26 cellular contexts compared by ENCODE assay signal in genomic region chr2:160300203-160300602, GRCh38.
DNase-seq lines count a peak whose midpoint lies in the region; ATAC-seq and TF ChIP-seq lines count a peak whose summit lies in the region.
"Had no signal": no experiment of that assay in that cellular context is flagged by ENCODE, and none has a peak within 500 bp of the region (broad histone marks: within the 10 kb centered on the region; RNA-seq: fewer than 3 reads in every experiment).

No MANE protein-coding gene starts in this region.

- POLR2A ChIA-PET in RWPE1 (lab: Yijun Ruan, JAX; ENCODE audit: low non-redundant PET): no interaction called here

- CTCF ChIA-PET in RWPE1 (lab: Yijun Ruan, JAX): no interaction called here

- DNase-seq in activated T-cell treated with anti-CD3 and anti-CD28 coated beads, Interleukin-2, amount 50 U/mL, for 72 hours: no peak
- no peak for DNase-seq in activated T-cell treated with anti-CD3 and anti-CD28 coated beads, Interleukin-2, amount 50 U/mL, for 4 hours
- DNase-seq in HFFc6 (no peak), immature natural killer cell (no peak), hepatic stellate cell (ENCODE audit: low spot score) (no peak), nucleus accumbens (lab: John Stamatoyannopoulos, UW) (no peak), RWPE1 (ENCODE audit: low spot score) (no peak)
- DNase-seq in activated T-helper 2 cell treated with anti-CD3 and anti-CD28 coated beads, Interferon-gamma antibody, Interleukin-2, Interleukin-4, amounts not matched to agents 10 μg/mL and 5 μg/mL and 100 μg/mL, durations not matched to agents 14 hours and 24 hours and 36 hours (ENCODE audit: low spot score): no peak
- DNase-seq: activated CD4-positive, alpha-beta T cell treated with anti-CD3 and anti-CD28 coated beads, Interleukin-2, amount 50 U/mL, for 1 hour; activated naive CD8-positive, alpha-beta T cell treated with anti-CD3 and anti-CD28 coated beads, Interleukin-2, amount 10 ng/mL, durations not matched to agents 7 days and 5 days; activated T-cell treated with anti-CD3 and anti-CD28 coated beads for 4 hours; effector CD4-positive, alpha-beta T cell; left lung; naive B cell; NCI-H1436; NCI-H524; ovary; PC-9; SHP77 treated with DMSO at 0.1 percent for 48 hours; stimulated activated naive CD8-positive, alpha-beta T cell treated with anti-CD3 and anti-CD28 coated beads, Interleukin-15, amount 100 ng/mL, for 72 hours; T-cell; thyroid gland had no signal

- peak overlapping the region; percentile 38 to 73 for H3K4me3 Mint-ChIP-seq in activated T-cell treated with anti-CD3 and anti-CD28 coated beads, Interleukin-2, amount 50 U/mL, for 72 hours
- H3K4me3 Mint-ChIP-seq in activated T-cell treated with anti-CD3 and anti-CD28 coated beads, Interleukin-2, amount 50 U/mL, for 4 hours: no peak overlapping the region
- H3K4me3 Mint-ChIP-seq in HFFc6: peak overlapping the region; percentile 36; the same call in 1 of the 2 replicates
- H3K4me3 Mint-ChIP-seq in activated T-helper 2 cell treated with anti-CD3 and anti-CD28 coated beads, Interferon-gamma antibody, Interleukin-2, Interleukin-4, amounts not matched to agents 10 μg/mL and 5 μg/mL and 100 μg/mL, durations not matched to agents 14 hours and 24 hours and 36 hours (ENCODE audit: low read depth): no peak overlapping the region
- no peak overlapping the region for H3K4me3 Mint-ChIP-seq in immature natural killer cell
- H3K4me3 Mint-ChIP-seq: activated naive CD8-positive, alpha-beta T cell treated with anti-CD3 and anti-CD28 coated beads, Interleukin-2, amount 10 ng/mL, durations not matched to agents 7 days and 5 days had no signal

- H3K27ac ChIP-seq in RWPE1: no peak overlapping the region
- H3K27ac ChIP-seq: BLaER1 treated with 17β-estradiol and CSF1 and Interleukin-3, amounts not matched to agents 10 nM and 100 nM; hepatocyte; KMS-11; left lung; ovary; PC-9; thyroid gland had no signal

- H3K27me3 Mint-ChIP-seq in activated T-cell treated with anti-CD3 and anti-CD28 coated beads, Interleukin-2, amount 50 U/mL, for 72 hours (ENCODE audit: low read depth): no peaks in the 10 kb centered on the region
- no peaks in the 10 kb centered on the region for H3K27me3 Mint-ChIP-seq in activated T-cell treated with anti-CD3 and anti-CD28 coated beads, Interleukin-2, amount 50 U/mL, for 4 hours (ENCODE audit: low read depth)
- H3K27me3 Mint-ChIP-seq in HFFc6 (ENCODE audit: insufficient read depth): peaks cover 4% of the 10 kb centered on the region
- H3K27me3 Mint-ChIP-seq in activated T-helper 2 cell treated with anti-CD3 and anti-CD28 coated beads, Interferon-gamma antibody, Interleukin-2, Interleukin-4, amounts not matched to agents 10 μg/mL and 5 μg/mL and 100 μg/mL, durations not matched to agents 14 hours and 24 hours and 36 hours (ENCODE audit: low read depth): no peaks in the 10 kb centered on the region
- peaks cover 0 to 1% (median 0%) of the 10 kb centered on the region in 3 donors for H3K27me3 Mint-ChIP-seq in immature natural killer cell (ENCODE audit: low read depth in 3 of 3)
- H3K27me3 Mint-ChIP-seq: activated naive CD8-positive, alpha-beta T cell treated with anti-CD3 and anti-CD28 coated beads, Interleukin-2, amount 10 ng/mL, durations not matched to agents 7 days and 5 days; naive B cell; stimulated activated naive CD8-positive, alpha-beta T cell treated with anti-CD3 and anti-CD28 coated beads, Interleukin-15, amount 100 ng/mL, for 72 hours; T-cell had no signal

- TF ChIP-seq CTCF in HFFc6 (IDR thresholded peaks at IDR 0.05) (no peak), RWPE1 (conservative IDR thresholded peaks at IDR 0.05; ENCODE audit: low read depth) (no peak)

- H3K4me1 Mint-ChIP-seq in activated T-cell treated with anti-CD3 and anti-CD28 coated beads, Interleukin-2, amount 50 U/mL, for 72 hours (ENCODE audit: low read depth): peaks cover 67% of the 10 kb centered on the region
- H3K4me1 Mint-ChIP-seq in activated T-cell treated with anti-CD3 and anti-CD28 coated beads, Interleukin-2, amount 50 U/mL, for 4 hours (ENCODE audit: low read depth): peaks cover 75% of the 10 kb centered on the region
- H3K4me1 Mint-ChIP-seq in HFFc6 (ENCODE audit: low read depth): peaks cover 87% of the 10 kb centered on the region
- peaks cover 53% of the 10 kb centered on the region for H3K4me1 Mint-ChIP-seq in activated T-helper 2 cell treated with anti-CD3 and anti-CD28 coated beads, Interferon-gamma antibody, Interleukin-2, Interleukin-4, amounts not matched to agents 10 μg/mL and 5 μg/mL and 100 μg/mL, durations not matched to agents 14 hours and 24 hours and 36 hours (ENCODE audit: low read depth)
- H3K4me1 Mint-ChIP-seq in immature natural killer cell: peaks cover 50 to 85% of the 10 kb centered on the region in 2 donors

- H3K27ac Mint-ChIP-seq in activated T-cell treated with anti-CD3 and anti-CD28 coated beads, Interleukin-2, amount 50 U/mL, for 72 hours: peak overlapping the region; percentile 45
- H3K27ac Mint-ChIP-seq in HFFc6 (peak overlapping the region; percentile 84), immature natural killer cell (peak overlapping the region in 5 of 6 donors; percentile 13 to 63 (median 53))
- H3K27ac Mint-ChIP-seq in activated T-helper 2 cell treated with anti-CD3 and anti-CD28 coated beads, Interferon-gamma antibody, Interleukin-2, Interleukin-4, amounts not matched to agents 10 μg/mL and 5 μg/mL and 100 μg/mL, durations not matched to agents 14 hours and 24 hours and 36 hours: peak overlapping the region; percentile 52
- H3K27ac Mint-ChIP-seq: activated naive CD8-positive, alpha-beta T cell treated with anti-CD3 and anti-CD28 coated beads, Interleukin-2, amount 10 ng/mL, durations not matched to agents 7 days and 5 days had no signal

- no peak for ATAC-seq in activated T-cell treated with anti-CD3 and anti-CD28 coated beads, Interleukin-2, amount 50 U/mL, for 72 hours (replicated peaks in 1 of 2)
- no peak for ATAC-seq in activated T-cell treated with anti-CD3 and anti-CD28 coated beads, Interleukin-2, amount 50 U/mL, for 4 hours
- ATAC-seq: esophagus mucosa, T-cell had no signal

- H3K9me3 Mint-ChIP-seq in activated T-cell treated with anti-CD3 and anti-CD28 coated beads, Interleukin-2, amount 50 U/mL, for 72 hours: peaks cover 0 to 4% of the 10 kb centered on the region in 2 donors
- no peaks in the 10 kb centered on the region for H3K9me3 Mint-ChIP-seq in activated T-cell treated with anti-CD3 and anti-CD28 coated beads, Interleukin-2, amount 50 U/mL, for 4 hours
- H3K9me3 Mint-ChIP-seq in HFFc6 (no peaks in the 10 kb centered on the region), immature natural killer cell (no peaks in the 10 kb centered on the region)
- H3K9me3 Mint-ChIP-seq in activated T-helper 2 cell treated with anti-CD3 and anti-CD28 coated beads, Interferon-gamma antibody, Interleukin-2, Interleukin-4, amounts not matched to agents 10 μg/mL and 5 μg/mL and 100 μg/mL, durations not matched to agents 14 hours and 24 hours and 36 hours: no peaks in the 10 kb centered on the region
- H3K9me3 Mint-ChIP-seq: naive B cell, T-cell had no signal

- intact Hi-C loops in activated T-helper 2 cell treated with anti-CD3 and anti-CD28 coated beads, Interferon-gamma antibody, Interleukin-2, Interleukin-4, amounts not matched to agents 10 μg/mL and 5 μg/mL and 100 μg/mL, durations not matched to agents 14 hours and 24 hours and 36 hours (cut with micrococcal nuclease): loop anchor here (5.0 kb wide), 1 partner anchor 33 kb away; no protein-coding TSS in a partner anchor

- H3K36me3 Mint-ChIP-seq in activated T-cell treated with anti-CD3 and anti-CD28 coated beads, Interleukin-2, amount 50 U/mL, for 72 hours (ENCODE audit: insufficient read depth in 2 of 2): peaks cover 26 to 31% of the 10 kb centered on the region in 2 donors
- peaks cover 60% of the 10 kb centered on the region for H3K36me3 Mint-ChIP-seq in activated T-cell treated with anti-CD3 and anti-CD28 coated beads, Interleukin-2, amount 50 U/mL, for 4 hours (ENCODE audit: insufficient read depth)
- peaks cover 75% of the 10 kb centered on the region for H3K36me3 Mint-ChIP-seq in HFFc6 (ENCODE audit: low read depth)
- peaks cover 62% of the 10 kb centered on the region for H3K36me3 Mint-ChIP-seq in activated T-helper 2 cell treated with anti-CD3 and anti-CD28 coated beads, Interferon-gamma antibody, Interleukin-2, Interleukin-4, amounts not matched to agents 10 μg/mL and 5 μg/mL and 100 μg/mL, durations not matched to agents 14 hours and 24 hours and 36 hours (ENCODE audit: low read depth)
- peaks cover 26 to 55% (median 45%) of the 10 kb centered on the region in 3 donors for H3K36me3 Mint-ChIP-seq in immature natural killer cell

Comparison
In these comparisons a context has a peak if more than half of its experiments do, and no peak if none do; other contexts are left out.
1. H3K4me3 Mint-ChIP-seq: peak in activated T-cell treated with anti-CD3 and anti-CD28 coated beads, Interleukin-2, amount 50 U/mL, for 72 hours (2 of 2) and HFFc6 (single experiment); none in activated T-cell treated with anti-CD3 and anti-CD28 coated beads, Interleukin-2, amount 50 U/mL, for 4 hours (single experiment), activated T-helper 2 cell treated with anti-CD3 and anti-CD28 coated beads, Interferon-gamma antibody, Interleukin-2, Interleukin-4, amounts not matched to agents 10 μg/mL and 5 μg/mL and 100 μg/mL, durations not matched to agents 14 hours and 24 hours and 36 hours (single experiment) and immature natural killer cell (0 of 5).
2. Peak in every context shown above with its lines, with median percentiles within 50 percentile points of each other: H3K27ac Mint-ChIP-seq.